8 cellular contexts compared by ENCODE assay signal in genomic region chr1:212284744-212285684, GRCh38. TPM values are rescaled to one million over a fixed set of nuclear protein-coding genes. Genes with fewer than 3 reads are reported as not detected.
DNase-seq lines count a peak whose midpoint lies in the region; ATAC-seq and TF ChIP-seq lines count a peak whose summit lies in the region.

TSS of gene PPP2R5A (plus strand) at chr1:212285410. CDS start at chr1:212286111, 701 bp downstream.

- no peaks in the 10 kb centered on the region for H3K36me3 ChIP-seq in GM23338 (ENCODE audit: insufficient read depth)

- intact Hi-C loops in activated T-helper 2 cell treated with anti-CD3 and anti-CD28 coated beads, Interferon-gamma antibody, Interleukin-2, Interleukin-4, amounts not matched to agents 10 μg/mL and 5 μg/mL and 100 μg/mL, durations not matched to agents 14 hours and 24 hours and 36 hours (cut with micrococcal nuclease) = loop anchor here (1.0 to 10.0 kb wide), 6 partner anchors 53 to 450 kb away; partner anchors contain the start of genes DTL, INTS7 and LPGAT1
- intact Hi-C loops in natural killer cell (cut with micrococcal nuclease) = loop anchor here (1.0 to 5.0 kb wide), 4 partner anchors 50 to 604 kb away; no protein-coding TSS in a partner anchor

- H3K27ac ChIP-seq in GM23338 (ENCODE audit: low read depth) (peak within 1 kb of the TSS; percentile 91), RWPE1 (peak within 1 kb of the TSS; percentile 97)

- no peaks in the 10 kb centered on the region for H4K20me1 ChIP-seq in GM23338 (replicated peaks; ENCODE audit: insufficient read depth)

- peaks cover 26% of the 10 kb centered on the region for H3K4me1 Mint-ChIP-seq in GM23338
- H3K4me1 Mint-ChIP-seq in activated T-helper 2 cell treated with anti-CD3 and anti-CD28 coated beads, Interferon-gamma antibody, Interleukin-2, Interleukin-4, amounts not matched to agents 10 μg/mL and 5 μg/mL and 100 μg/mL, durations not matched to agents 14 hours and 24 hours and 36 hours (ENCODE audit: low read depth) = peaks cover 27% of the 10 kb centered on the region
- peaks cover 48 to 58% of the 10 kb centered on the region in 2 donors for H3K4me1 Mint-ChIP-seq in natural killer cell

- H3K4me3 ChIP-seq in GM23338 = peak within 1 kb of the TSS; percentile 88
- peak within 1 kb of the TSS; percentile 93 for H3K4me3 ChIP-seq in fibroblast of mammary gland (ENCODE audit: control insufficient read depth, low read depth, low read length)

- H3K9me3 Mint-ChIP-seq in GM23338 (peaks cover 3% of the 10 kb centered on the region; the same call in 2 of the 3 replicates), natural killer cell (no peaks in the 10 kb centered on the region)
- H3K9me3 Mint-ChIP-seq in activated T-helper 2 cell treated with anti-CD3 and anti-CD28 coated beads, Interferon-gamma antibody, Interleukin-2, Interleukin-4, amounts not matched to agents 10 μg/mL and 5 μg/mL and 100 μg/mL, durations not matched to agents 14 hours and 24 hours and 36 hours = no peaks in the 10 kb centered on the region

- H3K4me2 ChIP-seq in GM23338 = peak within 1 kb of the TSS; percentile 92

- H3K36me3 Mint-ChIP-seq in GM23338 (ENCODE audit: low read depth) = peaks cover 4% of the 10 kb centered on the region; the same call in 1 of the 3 replicates
- no peaks in the 10 kb centered on the region for H3K36me3 Mint-ChIP-seq in activated T-helper 2 cell treated with anti-CD3 and anti-CD28 coated beads, Interferon-gamma antibody, Interleukin-2, Interleukin-4, amounts not matched to agents 10 μg/mL and 5 μg/mL and 100 μg/mL, durations not matched to agents 14 hours and 24 hours and 36 hours (ENCODE audit: low read depth)
- H3K36me3 Mint-ChIP-seq in natural killer cell = peaks cover 8% of the 10 kb centered on the region

- peaks cover 36% of the 10 kb centered on the region for H3K79me2 ChIP-seq in GM23338 (replicated peaks; ENCODE audit: insufficient read depth)

- no peaks in the 10 kb centered on the region for H3K27me3 ChIP-seq in GM23338 (ENCODE audit: insufficient read depth)

- H3K27me3 Mint-ChIP-seq in GM23338 (ENCODE audit: insufficient read depth, low read depth, poor library complexity) = peaks cover 11% of the 10 kb centered on the region
- no peaks in the 10 kb centered on the region for H3K27me3 Mint-ChIP-seq in activated T-helper 2 cell treated with anti-CD3 and anti-CD28 coated beads, Interferon-gamma antibody, Interleukin-2, Interleukin-4, amounts not matched to agents 10 μg/mL and 5 μg/mL and 100 μg/mL, durations not matched to agents 14 hours and 24 hours and 36 hours (ENCODE audit: low read depth)
- H3K27me3 Mint-ChIP-seq in natural killer cell (ENCODE audit: low read depth in 2 of 2) = no peaks in the 10 kb centered on the region

- TF ChIP-seq CTCF in GM23338 (conservative IDR thresholded peaks at IDR 0.05; ENCODE audit: low read depth in 2 of 2) (peak; percentile 49 to 63), LNCAP (IDR thresholded peaks at IDR 0.05) (peak; percentile 42; the same call in 1 of the 2 replicates), RWPE1 (conservative IDR thresholded peaks at IDR 0.05; ENCODE audit: low read depth) (peak; percentile 20; the same call in 1 of the 2 replicates), fibroblast of mammary gland (conservative IDR thresholded peaks at IDR 0.05; ENCODE audit: control insufficient read depth, insufficient read depth, low read depth, low read length) (no peak), natural killer cell (IDR thresholded peaks at IDR 0.05) (peak; percentile 38)

- peak; percentile 99 for DNase-seq in EH (ENCODE audit: low read depth)
- peak; percentile 99 for DNase-seq in GM23338 (ENCODE audit: low spot score)
- peak; percentile 98 for DNase-seq in RWPE1 (ENCODE audit: low spot score)
- peak; percentile 99 for DNase-seq in activated T-helper 2 cell treated with anti-CD3 and anti-CD28 coated beads, Interferon-gamma antibody, Interleukin-2, Interleukin-4, amounts not matched to agents 10 μg/mL and 5 μg/mL and 100 μg/mL, durations not matched to agents 14 hours and 24 hours and 36 hours (ENCODE audit: low spot score)
- DNase-seq in fibroblast of mammary gland (ENCODE audit: low read depth) = peak; percentile 98
- peak; percentile 98 for DNase-seq in natural killer cell
- peak; percentile 97 for DNase-seq in stimulated activated naive CD8-positive, alpha-beta T cell treated with anti-CD3 and anti-CD28 coated beads, Interleukin-15, Interleukin-2, amounts not matched to agents 100 U/mL and 50 U/mL, for 24 hours

- H3K4me1 ChIP-seq in GM23338 (ENCODE audit: insufficient read depth) = peaks cover 28% of the 10 kb centered on the region

- peak within 1 kb of the TSS; percentile 94 for H2AFZ ChIP-seq in GM23338

- ATAC-seq in GM23338 (peak; percentile 90), natural killer cell (peak; percentile 82 to 95 (median 85))
- peak; percentile 96 for ATAC-seq in stimulated activated naive CD8-positive, alpha-beta T cell treated with anti-CD3 and anti-CD28 coated beads, Interleukin-15, Interleukin-2, amounts not matched to agents 100 U/mL and 50 U/mL, for 24 hours

- POLR2A ChIA-PET in RWPE1 (lab: Yijun Ruan, JAX; ENCODE audit: low non-redundant PET) = no interaction called here

- H3F3A ChIP-seq in GM23338 (replicated peaks; ENCODE audit: low read depth) = 0 out of 2 replicates have a peak, but pooled peaks cover 5% of the 10 kb centered on the region

- H3K27ac Mint-ChIP-seq in GM23338 = peak within 1 kb of the TSS; percentile 99
- peak within 1 kb of the TSS; percentile 97 for H3K27ac Mint-ChIP-seq in activated T-helper 2 cell treated with anti-CD3 and anti-CD28 coated beads, Interferon-gamma antibody, Interleukin-2, Interleukin-4, amounts not matched to agents 10 μg/mL and 5 μg/mL and 100 μg/mL, durations not matched to agents 14 hours and 24 hours and 36 hours
- peak within 1 kb of the TSS; percentile 96 to 99 for H3K27ac Mint-ChIP-seq in natural killer cell

- H3K4me3 Mint-ChIP-seq in GM23338 = peak within 1 kb of the TSS; percentile 96
- peak within 1 kb of the TSS; percentile 98 for H3K4me3 Mint-ChIP-seq in activated T-helper 2 cell treated with anti-CD3 and anti-CD28 coated beads, Interferon-gamma antibody, Interleukin-2, Interleukin-4, amounts not matched to agents 10 μg/mL and 5 μg/mL and 100 μg/mL, durations not matched to agents 14 hours and 24 hours and 36 hours (ENCODE audit: low read depth)
- peak within 1 kb of the TSS; percentile 97 for H3K4me3 Mint-ChIP-seq in natural killer cell

- no peaks in the 10 kb centered on the region for H3K9me2 ChIP-seq in GM23338 (ENCODE audit: insufficient read depth)

- CTCF ChIA-PET in RWPE1 (lab: Yijun Ruan, JAX) = interaction anchor here (1.9 kb wide), 1 partner anchor 171 kb away, joined by 6 read pairs; no protein-coding TSS in a partner anchor

TF ChIP-seq in GM23338, 12 proteins besides CTCF, POLR2A, EP300 and RAD21:
- peak; percentile 76 for TF ChIP-seq POLR2AphosphoS5 (IDR thresholded peaks at IDR 0.05; ENCODE audit: low read depth)
- TF ChIP-seq, protein P1, sequence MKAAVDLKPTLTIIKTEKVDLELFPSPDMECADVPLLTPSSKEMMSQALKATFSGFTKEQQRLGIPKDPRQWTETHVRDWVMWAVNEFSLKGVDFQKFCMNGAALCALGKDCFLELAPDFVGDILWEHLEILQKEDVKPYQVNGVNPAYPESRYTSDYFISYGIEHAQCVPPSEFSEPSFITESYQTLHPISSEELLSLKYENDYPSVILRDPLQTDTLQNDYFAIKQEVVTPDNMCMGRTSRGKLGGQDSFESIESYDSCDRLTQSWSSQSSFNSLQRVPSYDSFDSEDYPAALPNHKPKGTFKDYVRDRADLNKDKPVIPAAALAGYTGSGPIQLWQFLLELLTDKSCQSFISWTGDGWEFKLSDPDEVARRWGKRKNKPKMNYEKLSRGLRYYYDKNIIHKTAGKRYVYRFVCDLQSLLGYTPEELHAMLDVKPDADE (IDR thresholded peaks at IDR 0.05) = 0 out of 2 replicates have a peak, but pooled peaks have one; percentile 5
- no peak for TF ChIP-seq STAT1 (IDR thresholded peaks at IDR 0.05; ENCODE audit: unreplicated experiment)
- TF ChIP-seq EZH2phosphoT487 (IDR thresholded peaks at IDR 0.05; ENCODE audit: unreplicated experiment) = no peak
- TF ChIP-seq CREB1 (CRISPR knock-in tag; IDR thresholded peaks at IDR 0.05; ENCODE audit: low read depth) = peak; percentile 91
TF ChIP-seq in GM23338: peak in this region for 3.

RNA-seq across cellular contexts. Expression of gene PPP2R5A, which starts in this region (rescaled TPM):
- total RNA-seq in GM23338 (2014; rRNA removed; shearing (Covaris generic)) = 38.3 and 43.5 TPM in 2 replicates
- 12.4 and 16.2 TPM in 2 replicates for polyA plus RNA-seq in GM23338 (2016; fragmentation: Nextera tagmentation; extraction: Ambion mirVana)
- total RNA-seq in activated T-helper 2 cell treated with anti-CD3 and anti-CD28 coated beads, Interferon-gamma antibody, Interleukin-2, Interleukin-4, amounts not matched to agents 10 μg/mL and 5 μg/mL and 100 μg/mL, durations not matched to agents 14 hours and 24 hours and 36 hours = 40.4 and 42.1 TPM in 2 replicates
- total RNA-seq in natural killer cell = 10 to 100 TPM; 74.0 to 99.8 (median 86.4) TPM

Comparison
In these comparisons a context has a peak if more than half of its experiments do, and no peak if none do; other contexts are left out.
1. Peak in every context shown above with its lines: DNase-seq, ATAC-seq, H3K4me3 ChIP-seq and H3K27ac ChIP-seq.